Comparison of ENCODE assay signal across 13 cellular contexts in genomic region chr9:14027114-14027812, GRCh38.
A peak's percentile ranks its signal among the peaks of the same experiment; 100 is the strongest.
DNase-seq lines count a peak whose midpoint lies in the region; TF ChIP-seq lines count a peak whose summit lies in the region.
"Had no signal": no experiment of that assay in that cellular context is flagged by ENCODE, and none has a peak within 500 bp of the region (broad histone marks: within the 10 kb centered on the region; RNA-seq: fewer than 3 reads in every experiment).

No MANE protein-coding gene starts in this region.

- no peak overlapping the region for H3K4me2 ChIP-seq in neuronal stem cell (ENCODE audit: insufficient read depth, low read length, poor library complexity, severe bottlenecking)

- peaks cover 40% of the 10 kb centered on the region for H3K4me1 Mint-ChIP-seq in osteocyte (ENCODE audit: unreplicated experiment)

- H3K14ac ChIP-seq in neuronal stem cell (ENCODE audit: low read length), result no peak overlapping the region

- H3K36me3 ChIP-seq in cardiac muscle cell (no peaks in the 10 kb centered on the region), neuronal stem cell (replicated peaks in 1 of 2; ENCODE audit: control insufficient read depth in 2 of 2, insufficient read depth in 2 of 2, low read length in 2 of 2) (no peaks in the 10 kb centered on the region)
- H3K36me3 ChIP-seq: BE2C, SJSA1 had no signal

- H3K27ac ChIP-seq in cardiac muscle cell (peak overlapping the region; percentile 13), neuronal stem cell (replicated peaks; ENCODE audit: low read length) (no peak overlapping the region)
- H3K27ac ChIP-seq: SJSA1 had no signal

- H3K9me3 Mint-ChIP-seq in osteocyte (ENCODE audit: unreplicated experiment), result no peaks in the 10 kb centered on the region

- no peaks in the 10 kb centered on the region for H3K79me1 ChIP-seq in neuronal stem cell (ENCODE audit: low read depth, low read length)

- peak overlapping the region; percentile 66 for H2AFZ ChIP-seq in neuronal stem cell (ENCODE audit: low read length)

- H4K8ac ChIP-seq in neuronal stem cell (ENCODE audit: low read depth, low read length), result no peak overlapping the region

- no peak overlapping the region for H2BK5ac ChIP-seq in neuronal stem cell (ENCODE audit: low read length)

- WGBS in neuronal stem cell (ENCODE audit: extremely low coverage in 2 of 2, insufficient read length in 2 of 2, insufficient replicate concordance in 1 of 2), 2 donors, result no CpG with 5 or more reads among the region's 4 CpGs

- DNase-seq in DMS153 treated with DMSO at 0.1 percent for 48 hours (lab: John Stamatoyannopoulos, UW; ENCODE audit: unreplicated experiment) (peak; percentile 79), NCI-H69 (lab: John Stamatoyannopoulos, UW) (peak; percentile 74), cardiac muscle cell (ENCODE audit: low read depth in 1 of 2, low spot score in 1 of 2) (peak in 1 of 2 donors; percentile 35), neuronal stem cell (ENCODE audit: low spot score) (no peak), hippocampal formation (lab: John Stamatoyannopoulos, UW) (no peak), osteocyte (ENCODE audit: extremely low spot score, unreplicated experiment) (no peak), germinal center (ENCODE audit: low spot score) (no peak)
- DNase-seq in stimulated activated CD4-positive, alpha-beta T cell treated with anti-CD3 and anti-CD28 coated beads, Interleukin-12 subunit alpha, Interleukin-12 subunit beta, amount 100 ng/mL, for 4 hours, result no peak
- DNase-seq: activated CD4-positive, alpha-beta T cell treated with anti-CD3 and anti-CD28 coated beads, Interleukin-2, amount 50 U/mL, for 4 hours; BE2C; NCI-H187 had no signal

- peaks cover 29% of the 10 kb centered on the region for H3K4me1 ChIP-seq in cardiac muscle cell (ENCODE audit: low read depth)
- peaks cover 9 to 14% of the 10 kb centered on the region in 2 donors for H3K4me1 ChIP-seq in neuronal stem cell (ENCODE audit: control insufficient read depth in 2 of 2, insufficient read depth in 1 of 2, low read depth in 1 of 2, low read length in 2 of 2)
- H3K4me1 ChIP-seq: SJSA1 had no signal

- H2BK120ac ChIP-seq in neuronal stem cell (ENCODE audit: low read depth, low read length), result no peak overlapping the region

- no peak overlapping the region for H3K9ac ChIP-seq in neuronal stem cell (ENCODE audit: low read depth, low read length, poor library complexity)

- H3K27me3 Mint-ChIP-seq in osteocyte (ENCODE audit: unreplicated experiment), result peaks cover 7% of the 10 kb centered on the region

- H2BK12ac ChIP-seq in neuronal stem cell (ENCODE audit: low read length), result no peak overlapping the region

- no peaks in the 10 kb centered on the region for H3K36me3 Mint-ChIP-seq in osteocyte (ENCODE audit: unreplicated experiment)

- no peak overlapping the region for H3K4me3 ChIP-seq in cardiac muscle cell
- H3K4me3 ChIP-seq in neuronal stem cell (ENCODE audit: low read length in 2 of 2), result no peak overlapping the region
- H3K4me3 ChIP-seq: SJSA1 had no signal

- H3K27ac Mint-ChIP-seq in osteocyte (ENCODE audit: unreplicated experiment), result no peak overlapping the region
- H3K27ac Mint-ChIP-seq: activated naive CD4-positive, alpha-beta T cell treated with anti-CD3 and anti-CD28 coated beads, Interleukin-2, amount 50 U/mL, for 72 hours had no signal

- H3K18ac ChIP-seq in neuronal stem cell (ENCODE audit: low read length), result no peak overlapping the region

- no peak overlapping the region for H2AK5ac ChIP-seq in neuronal stem cell (ENCODE audit: low read depth, low read length)

- H3K27me3 ChIP-seq in cardiac muscle cell, result no peaks in the 10 kb centered on the region
- H3K27me3 ChIP-seq in neuronal stem cell (ENCODE audit: control insufficient read depth in 3 of 3, insufficient read depth in 3 of 3, low read depth in 1 of 3, low read length in 3 of 3), result no peaks in the 10 kb centered on the region
- H3K27me3 ChIP-seq: BE2C, SJSA1 had no signal

- H3K9me3 ChIP-seq in cardiac muscle cell (ENCODE audit: low read depth) (no peaks in the 10 kb centered on the region), neuronal stem cell (replicated peaks in 1 of 2; ENCODE audit: control insufficient read depth in 2 of 2, insufficient read depth in 1 of 2, low read depth in 1 of 2, low read length in 2 of 2) (no peaks in the 10 kb centered on the region)
- H3K9me3 ChIP-seq: BE2C, SJSA1 had no signal

- H2BK15ac ChIP-seq in neuronal stem cell (ENCODE audit: low read length), result no peak overlapping the region

- TF ChIP-seq CTCF in cardiac muscle cell (IDR thresholded peaks at IDR 0.05; ENCODE audit: low read depth, low read length), result no peak
- TF ChIP-seq CTCF in osteocyte (IDR thresholded peaks at IDR 0.05), result no peak

- H3K4ac ChIP-seq in neuronal stem cell (ENCODE audit: low read length), result no peak overlapping the region

- H3K4me3 Mint-ChIP-seq in osteocyte (ENCODE audit: unreplicated experiment), result no peak overlapping the region

- no peak overlapping the region for H4K91ac ChIP-seq in neuronal stem cell (ENCODE audit: low read depth, low read length, poor library complexity)

- no peak overlapping the region for H3K23ac ChIP-seq in neuronal stem cell (ENCODE audit: low read depth, low read length, poor library complexity)

Comparison
In these comparisons a context has a peak if more than half of its experiments do, and no peak if none do; other contexts are left out.
1. DNase-seq: peak in DMS153 treated with DMSO at 0.1 percent for 48 hours (single experiment) and NCI-H69 (single experiment); none in neuronal stem cell (single experiment), hippocampal formation (0 of 2), stimulated activated CD4-positive, alpha-beta T cell treated with anti-CD3 and anti-CD28 coated beads, Interleukin-12 subunit alpha, Interleukin-12 subunit beta, amount 100 ng/mL, for 4 hours (single experiment), osteocyte (single experiment) and germinal center (single experiment).